In genomic region chr17:70859829-70860228, GRCh38 we compare ENCODE assay signal across 28 cellular contexts.
"Had no signal": no experiment of that assay in that cellular context is flagged by ENCODE, and none has a peak within 500 bp of the region (broad histone marks: within the 10 kb centered on the region; RNA-seq: fewer than 3 reads in every experiment).

No MANE protein-coding gene starts in this region.

- H3K4me3 ChIP-seq: cardiac muscle cell, SJCRH30 had no signal

- ATAC-seq: activated CD4-positive, alpha-beta T cell treated with anti-CD3 and anti-CD28 coated beads for 36 hours; activated T-helper 17 cell treated with anti-CD3 and anti-CD28 coated beads, Interleukin-2, amount 50 U/mL, for 72 hours; Panc1; Right ventricle myocardium inferior had no signal

- DNase-seq: activated CD4-positive, alpha-beta memory T cell treated with anti-CD3 and anti-CD28 coated beads, Interleukin-2, amount 10 ng/mL, durations not matched to agents 7 days and 5 days; activated CD4-positive, alpha-beta T cell treated with anti-CD3 and anti-CD28 coated beads for 36 hours; activated CD4-positive, alpha-beta T cell treated with anti-CD3 and anti-CD28 coated beads, Interleukin-2, amount 50 U/mL, for 1 hour; activated gamma-delta T cell; activated naive CD4-positive, alpha-beta T cell treated with anti-CD3 and anti-CD28 coated beads for 36 hours; activated T-cell treated with anti-CD3 and anti-CD28 coated beads for 4 hours; activated T-cell treated with anti-CD3 and anti-CD28 coated beads, Interleukin-2, amount 50 U/mL, for 48 hours; amygdala; MM.1S; NCI-H1105 treated with DMSO at 0.1 percent for 48 hours; NCI-H1694 treated with DMSO at 0.1 percent for 48 hours; NCI-H2029 treated with DMSO at 0.1 percent for 48 hours; NCI-H2171; NCI-H2227 treated with DMSO at 0.1 percent for 48 hours; NCI-H446 treated with DMSO at 0.1 percent for 48 hours; NCI-H524 treated with DMSO at 0.1 percent for 48 hours; NCI-H774; NK-92 treated with Interleukin-12 subunit alpha and Interleukin-12 subunit beta, amount 100 ng/mL, for 24 hours; OCI-M1; RPMI8226; SJCRH30; SK-N-SH; T-helper 1 cell; WERI-Rb-1 had no signal
